Comparison of ENCODE assay signal across 9 cellular contexts in the genomic region with DNA sequence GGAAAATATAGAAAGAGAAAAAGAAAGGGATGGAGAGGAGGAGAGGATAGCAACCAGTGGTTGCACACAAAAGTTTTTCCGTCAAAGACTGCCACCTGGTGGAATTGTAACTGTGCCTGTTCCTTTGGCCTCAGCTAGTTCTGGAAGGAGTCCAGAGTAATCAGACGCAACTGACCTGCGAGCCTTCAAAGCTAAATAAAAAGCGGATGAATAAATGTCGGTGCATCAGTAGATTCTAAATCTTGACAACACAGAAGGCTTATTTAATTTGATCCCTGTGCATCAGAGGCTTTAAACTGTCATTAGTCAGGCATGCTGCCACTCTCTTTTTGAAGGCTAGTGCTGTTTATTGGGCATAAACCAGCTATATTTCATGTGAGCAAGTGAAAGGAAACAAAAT.
A peak's percentile ranks its signal among the peaks of the same experiment; 100 is the strongest.
DNase-seq lines count a peak whose midpoint lies in the region; ATAC-seq and TF ChIP-seq lines count a peak whose summit lies in the region.
"Had no signal": no experiment of that assay in that cellular context is flagged by ENCODE, and none has a peak within 500 bp of the region (broad histone marks: within the 10 kb centered on the region; RNA-seq: fewer than 3 reads in every experiment).

No MANE protein-coding gene starts in this region.

- H4K20me1 ChIP-seq in DOHH2 (ENCODE audit: control insufficient read depth, insufficient read depth, low read depth, low read length) = no peaks in the 10 kb centered on the region

- TF ChIP-seq CTCF in DOHH2 (IDR thresholded peaks at IDR 0.05; ENCODE audit: low read depth, low read length, poor library complexity, severe bottlenecking) = peak; percentile 65
- TF ChIP-seq CTCF in left ventricle myocardium inferior (IDR thresholded peaks at IDR 0.05; ENCODE audit: borderline replicate concordance) = peak; percentile 66
- TF ChIP-seq CTCF in sigmoid colon (IDR thresholded peaks at IDR 0.05) = peak in 3 of 4 experiments; percentile 25 to 63 (median 44)

- H3K79me2 ChIP-seq in DOHH2 (ENCODE audit: control insufficient read depth, low read length) = no peaks in the 10 kb centered on the region

- no peaks in the 10 kb centered on the region for H3K4me1 Mint-ChIP-seq in activated T-cell treated with anti-CD3 and anti-CD28 coated beads, Interleukin-2, amount 50 U/mL, for 72 hours (ENCODE audit: low read depth)

- H3K27me3 ChIP-seq in DOHH2 (ENCODE audit: control insufficient read depth, low read length) (no peaks in the 10 kb centered on the region), left ventricle myocardium inferior (ENCODE audit: low read depth) (no peaks in the 10 kb centered on the region), sigmoid colon (no peaks in the 10 kb centered on the region)

- H3K9me3 Mint-ChIP-seq in activated T-cell treated with anti-CD3 and anti-CD28 coated beads, Interleukin-2, amount 50 U/mL, for 72 hours = no peaks in the 10 kb centered on the region
- H3K9me3 Mint-ChIP-seq: activated naive CD4-positive, alpha-beta T cell treated with anti-CD3 and anti-CD28 coated beads, Interleukin-2, amount 50 U/mL, for 24 hours had no signal

- peak; percentile 75 for DNase-seq in NCI-H526 treated with DMSO at 0.1 percent for 48 hours (lab: John Stamatoyannopoulos, UW)
- DNase-seq in activated T-cell treated with anti-CD3 and anti-CD28 coated beads, Interleukin-2, amount 50 U/mL, for 72 hours = peak; percentile 29 to 30
- DNase-seq in left ventricle myocardium inferior = no peak
- DNase-seq in sigmoid colon = peak; percentile 64
- no peak for DNase-seq in activated effector memory CD4-positive, alpha-beta T cell treated with Interleukin-2 at 50 U/mL for 16 hours

- H3K9me3 ChIP-seq in DOHH2 (ENCODE audit: control insufficient read depth, insufficient read depth, low read length) (no peaks in the 10 kb centered on the region), left ventricle myocardium inferior (replicated peaks) (peaks cover 8% of the 10 kb centered on the region), sigmoid colon (no peaks in the 10 kb centered on the region)

- H3K36me3 ChIP-seq in DOHH2 (ENCODE audit: control insufficient read depth, low read length) = no peaks in the 10 kb centered on the region
- no peaks in the 10 kb centered on the region for H3K36me3 ChIP-seq in left ventricle myocardium inferior
- no peaks in the 10 kb centered on the region for H3K36me3 ChIP-seq in sigmoid colon

- H3K27ac Mint-ChIP-seq in activated T-cell treated with anti-CD3 and anti-CD28 coated beads, Interleukin-2, amount 50 U/mL, for 72 hours = no peak overlapping the region
- H3K27ac Mint-ChIP-seq: activated naive CD4-positive, alpha-beta T cell treated with anti-CD3 and anti-CD28 coated beads, Interleukin-2, amount 50 U/mL, for 24 hours had no signal

- H3K4me1 ChIP-seq in DOHH2 (ENCODE audit: control insufficient read depth, low read length) (no peaks in the 10 kb centered on the region), left ventricle myocardium inferior (no peaks in the 10 kb centered on the region), sigmoid colon (peaks cover 0 to 10% (median 0%) of the 10 kb centered on the region in 4 donors)

- TF ChIP-seq POLR2A in sigmoid colon (IDR thresholded peaks at IDR 0.05) = no peak

- no peak overlapping the region for H3K27ac ChIP-seq in DOHH2 (ENCODE audit: low read depth, low read length)
- H3K27ac ChIP-seq in left ventricle myocardium inferior (replicated peaks) = no peak overlapping the region
- no peak overlapping the region for H3K27ac ChIP-seq in sigmoid colon

- WGBS in sigmoid colon, 2 donors = 2 to 9% methylated on average over 5 of the region's 5 CpGs

- no peaks in the 10 kb centered on the region for H3F3A ChIP-seq in DOHH2 (ENCODE audit: control insufficient read depth, insufficient read depth)

- H3K27me3 Mint-ChIP-seq in activated T-cell treated with anti-CD3 and anti-CD28 coated beads, Interleukin-2, amount 50 U/mL, for 72 hours (ENCODE audit: low read depth) = peaks cover 6% of the 10 kb centered on the region

- ATAC-seq in GM19452 (IDR thresholded peaks at IDR 0.05; ENCODE audit: unreplicated experiment) (peak; percentile 83), HG03469 (IDR thresholded peaks at IDR 0.05; ENCODE audit: unreplicated experiment) (peak; percentile 81)
- ATAC-seq in activated T-cell treated with anti-CD3 and anti-CD28 coated beads, Interleukin-2, amount 50 U/mL, for 72 hours (replicated peaks in 1 of 2) = peak in 1 of 2 donors; percentile 52

- no peaks in the 10 kb centered on the region for H3K36me3 Mint-ChIP-seq in activated T-cell treated with anti-CD3 and anti-CD28 coated beads, Interleukin-2, amount 50 U/mL, for 72 hours (ENCODE audit: insufficient read depth in 2 of 2)
- H3K36me3 Mint-ChIP-seq: activated naive CD4-positive, alpha-beta T cell treated with anti-CD3 and anti-CD28 coated beads, Interleukin-2, amount 50 U/mL, for 24 hours had no signal

- no peak overlapping the region for H3K4me3 Mint-ChIP-seq in activated T-cell treated with anti-CD3 and anti-CD28 coated beads, Interleukin-2, amount 50 U/mL, for 72 hours
- H3K4me3 Mint-ChIP-seq: activated naive CD4-positive, alpha-beta T cell treated with anti-CD3 and anti-CD28 coated beads, Interleukin-2, amount 50 U/mL, for 24 hours had no signal

- no peak for TF ChIP-seq EP300 in sigmoid colon (IDR thresholded peaks at IDR 0.05)

- H3K4me2 ChIP-seq in DOHH2 (ENCODE audit: low read length) = no peak overlapping the region

- H3K4me3 ChIP-seq in DOHH2 (ENCODE audit: low read length) (no peak overlapping the region), left ventricle myocardium inferior (no peak overlapping the region), sigmoid colon (no peak overlapping the region)

- intact Hi-C loops in left ventricle myocardium inferior (cut with micrococcal nuclease) (no loop called here), sigmoid colon (cut with DNase I) (no loop called here)

- H3K9me2 ChIP-seq in DOHH2 (replicated peaks; ENCODE audit: control insufficient read depth, low read length) = no peaks in the 10 kb centered on the region

Comparison
In these comparisons a context has a peak if more than half of its experiments do, and no peak if none do; other contexts are left out.
1. DNase-seq: peak in NCI-H526 treated with DMSO at 0.1 percent for 48 hours (single experiment), activated T-cell treated with anti-CD3 and anti-CD28 coated beads, Interleukin-2, amount 50 U/mL, for 72 hours (2 of 2) and sigmoid colon (single experiment); none in left ventricle myocardium inferior (single experiment) and activated effector memory CD4-positive, alpha-beta T cell treated with Interleukin-2 at 50 U/mL for 16 hours (single experiment).
2. Peak in every context shown above with its lines, with median percentiles within 50 percentile points of each other: CTCF ChIP-seq.